2 cellular contexts compared by ENCODE assay signal in genomic region chr20:61370841-61371303, GRCh38.
TF ChIP-seq lines count a peak whose summit lies in the region.

No MANE protein-coding gene starts in this region.

TF ChIP-seq in SK-N-SH, 30 proteins besides CTCF, POLR2A, EP300 and RAD21 (continued from another document):
- no peak for TF ChIP-seq ZBTB33 (IDR thresholded peaks at IDR 0.05; ENCODE audit: borderline replicate concordance, low read depth)
- TF ChIP-seq GATA2 (CRISPR knock-in tag; IDR thresholded peaks at IDR 0.05), result no peak
- TF ChIP-seq NFIC (IDR thresholded peaks at IDR 0.05; ENCODE audit: borderline replicate concordance), result no peak
- TF ChIP-seq CHD2 (IDR thresholded peaks at IDR 0.05; ENCODE audit: low read length, partially characterized antibody), result no peak
- no peak for TF ChIP-seq YY1 (IDR thresholded peaks at IDR 0.05; ENCODE audit: low read depth)

TF ChIP-seq in SK-N-SH treated with all-trans-retinoic acid at 6 μM for 48 hours, 23 proteins besides CTCF, POLR2A, EP300 and RAD21 (continued from another document):
- no peak for TF ChIP-seq TSHZ2 (CRISPR knock-in tag; IDR thresholded peaks at IDR 0.05)
- TF ChIP-seq OSR1 (CRISPR knock-in tag; IDR thresholded peaks at IDR 0.05), result no peak
- no peak for TF ChIP-seq TOX (CRISPR knock-in tag; IDR thresholded peaks at IDR 0.05; ENCODE audit: borderline replicate concordance)
- TF ChIP-seq CREB5 (CRISPR knock-in tag; IDR thresholded peaks at IDR 0.05; ENCODE audit: low read depth), result no peak
- no peak for TF ChIP-seq CSDC2 (CRISPR knock-in tag; IDR thresholded peaks at IDR 0.05)
- TF ChIP-seq ZFP30 (CRISPR knock-in tag; IDR thresholded peaks at IDR 0.05), result no peak
- TF ChIP-seq ZFP3 (CRISPR knock-in tag; IDR thresholded peaks at IDR 0.05), result no peak
- TF ChIP-seq BACH2 (CRISPR knock-in tag; IDR thresholded peaks at IDR 0.05; ENCODE audit: borderline replicate concordance), result no peak
